Comparison of ENCODE assay signal across 10 cellular contexts in the genomic region with DNA sequence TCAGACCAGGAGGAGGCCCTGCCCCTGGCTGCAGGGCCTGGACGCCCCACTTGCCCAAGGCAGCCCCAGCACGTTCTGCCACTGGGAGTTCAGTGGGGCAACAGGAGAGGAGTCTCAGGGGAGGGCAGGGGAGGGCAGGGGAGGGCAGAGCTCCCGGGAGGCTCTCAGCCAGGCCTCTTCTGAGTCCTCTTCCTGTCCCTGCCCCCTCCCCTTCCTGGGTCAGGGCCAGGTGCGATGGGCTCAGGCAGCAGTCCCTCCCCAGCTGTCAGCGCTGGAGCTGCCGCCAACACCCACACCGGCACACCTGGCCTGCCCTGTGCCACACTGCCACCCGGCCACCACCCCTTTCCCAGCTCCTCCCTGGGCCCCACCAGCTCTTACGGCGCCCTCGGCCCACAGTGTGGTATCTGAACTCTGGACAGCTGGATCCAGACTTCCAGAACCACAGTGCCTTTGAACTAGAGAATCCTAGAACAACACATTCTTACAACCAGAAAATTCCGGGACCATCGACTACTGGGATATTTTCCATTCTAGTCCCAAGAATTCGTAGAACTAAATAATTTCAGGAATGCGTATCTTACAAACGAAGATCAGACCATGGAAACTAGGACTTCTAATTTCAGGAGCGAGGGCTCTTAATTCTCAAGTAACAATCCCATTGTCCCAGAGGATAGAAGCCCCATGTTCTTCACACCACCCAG. TPM values are rescaled to one million over a fixed set of nuclear protein-coding genes. Genes with fewer than 3 reads are reported as not detected.
DNase-seq lines count a peak whose midpoint lies in the region; ATAC-seq and TF ChIP-seq lines count a peak whose summit lies in the region.
"Had no signal": no experiment of that assay in that cellular context is flagged by ENCODE, and none has a peak within 500 bp of the region (broad histone marks: within the 10 kb centered on the region; RNA-seq: fewer than 3 reads in every experiment).

No MANE protein-coding gene starts in this region.

- no peak overlapping the region for H3K4me3 Mint-ChIP-seq in stimulated activated naive B cell treated with anti-CD40 and anti-IgM and Interleukin-4, amounts not matched to agents 10 μg/mL and 1 μg/mL and 100 μg/mL, for 72 hours

- H3K4me3 ChIP-seq in HUES64 (ENCODE audit: low read length) (no peak overlapping the region), RWPE2 (ENCODE audit: severe bottlenecking) (no peak overlapping the region), iPS-20b (ENCODE audit: low read length) (no peak overlapping the region)

- peaks cover 0 to 3% of the 10 kb centered on the region in 2 donors for H3K36me3 Mint-ChIP-seq in stimulated activated naive B cell treated with anti-CD40 and anti-IgM and Interleukin-4, amounts not matched to agents 10 μg/mL and 1 μg/mL and 100 μg/mL, for 72 hours

- H3K9me3 Mint-ChIP-seq in stimulated activated naive B cell treated with anti-CD40 and anti-IgM and Interleukin-4, amounts not matched to agents 10 μg/mL and 1 μg/mL and 100 μg/mL, for 72 hours, result no peaks in the 10 kb centered on the region

- H3K27ac Mint-ChIP-seq in stimulated activated naive B cell treated with anti-CD40 and anti-IgM and Interleukin-4, amounts not matched to agents 10 μg/mL and 1 μg/mL and 100 μg/mL, for 72 hours, result peak overlapping the region; percentile 65

- H3K4me1 ChIP-seq in HUES64 (ENCODE audit: insufficient read depth, low read length), result peaks cover 16% of the 10 kb centered on the region; the same call in 1 of the 2 replicates
- peaks cover 7% of the 10 kb centered on the region for H3K4me1 ChIP-seq in RWPE2 (ENCODE audit: insufficient read depth, poor library complexity, severe bottlenecking)
- H3K4me1 ChIP-seq in iPS-20b (ENCODE audit: insufficient read depth, low read length), result peaks cover 12% of the 10 kb centered on the region

- H3K36me3 ChIP-seq in HUES64 (ENCODE audit: insufficient read depth, low read length), result no peaks in the 10 kb centered on the region
- no peaks in the 10 kb centered on the region for H3K36me3 ChIP-seq in RWPE2 (ENCODE audit: low read depth)
- no peaks in the 10 kb centered on the region for H3K36me3 ChIP-seq in iPS-20b (ENCODE audit: insufficient read depth, low read depth, low read length)

- peaks cover 20 to 44% of the 10 kb centered on the region in 2 donors for H3K27me3 Mint-ChIP-seq in stimulated activated naive B cell treated with anti-CD40 and anti-IgM and Interleukin-4, amounts not matched to agents 10 μg/mL and 1 μg/mL and 100 μg/mL, for 72 hours

- H3K27ac ChIP-seq in HUES64 (ENCODE audit: low read depth, low read length) (peak overlapping the region; percentile 26; the same call in 1 of the 2 replicates), RWPE2 (ENCODE audit: poor library complexity, severe bottlenecking) (peak overlapping the region; percentile 39), iPS-20b (ENCODE audit: low read length) (peak overlapping the region; percentile 8)

- H3K27me3 ChIP-seq in HUES64 (ENCODE audit: insufficient read depth, low read length) (no peaks in the 10 kb centered on the region), RWPE2 (ENCODE audit: insufficient read depth, poor library complexity, severe bottlenecking) (no peaks in the 10 kb centered on the region), iPS-20b (ENCODE audit: insufficient read depth, low read length) (no peaks in the 10 kb centered on the region)

- no peak for TF ChIP-seq CTCF in RWPE2 (IDR thresholded peaks at IDR 0.05; ENCODE audit: poor library complexity, severe bottlenecking)

- H3K4me1 Mint-ChIP-seq in stimulated activated naive B cell treated with anti-CD40 and anti-IgM and Interleukin-4, amounts not matched to agents 10 μg/mL and 1 μg/mL and 100 μg/mL, for 72 hours, result peaks cover 34 to 44% of the 10 kb centered on the region in 2 donors

- ATAC-seq in RWPE2 (ENCODE audit: low read depth) (no peak), GM18867 (IDR thresholded peaks at IDR 0.05; ENCODE audit: unreplicated experiment) (no peak), HG02759 (IDR thresholded peaks at IDR 0.05; ENCODE audit: unreplicated experiment) (no peak)
- ATAC-seq in stimulated activated naive B cell treated with anti-CD40 and anti-IgM and Interleukin-4, amounts not matched to agents 10 μg/mL and 1 μg/mL and 100 μg/mL, for 72 hours (replicated peaks), result peak in 1 of 2 donors; percentile 37

- H3K9me3 ChIP-seq in HUES64 (ENCODE audit: insufficient read depth, low read depth, low read length), result peaks cover 2% of the 10 kb centered on the region; the same call in 1 of the 2 replicates
- H3K9me3 ChIP-seq in RWPE2 (ENCODE audit: severe bottlenecking), result no peaks in the 10 kb centered on the region
- no peaks in the 10 kb centered on the region for H3K9me3 ChIP-seq in iPS-20b (ENCODE audit: insufficient read depth, low read depth, low read length)

- no peak for DNase-seq in RWPE2 (ENCODE audit: low spot score)
- DNase-seq in stimulated activated naive B cell treated with anti-CD40 and anti-IgM and Interleukin-4, amounts not matched to agents 10 μg/mL and 1 μg/mL and 100 μg/mL, for 72 hours, result no peak
- no peak for DNase-seq in activated effector memory CD4-positive, alpha-beta T cell treated with Interleukin-2 at 50 U/mL for 16 hours
- no peak for DNase-seq in stimulated activated CD8-positive, alpha-beta memory T cell treated with anti-CD3 and anti-CD28 coated beads, Interleukin-4, amount 100 ng/mL, for 48 hours
- DNase-seq: activated T-cell treated with anti-CD3 and anti-CD28 coated beads for 4 hours, OCI-M1 had no signal

- 70% methylated on average over 17 of the region's 17 CpGs for WGBS in HUES64

- H3K9ac ChIP-seq in HUES64 (ENCODE audit: low read depth, low read length) (no peak overlapping the region), iPS-20b (ENCODE audit: low read depth, low read length) (no peak overlapping the region)

RNA-seq across cellular contexts. Expression of a gene that starts 21.8 kb away (rescaled TPM):
- 2,333 TPM for polyA plus RNA-seq in HUES64 (2013, experiment 1 of 2)
- 2,549 TPM for polyA plus RNA-seq in HUES64 (2013, experiment 2 of 2)

RNA-seq across cellular contexts. Expression of a gene that starts 52.1 kb away (rescaled TPM):
- polyA plus RNA-seq in HUES64 (2013, experiment 1 of 2), result 12.3 TPM
- polyA plus RNA-seq in HUES64 (2013, experiment 2 of 2), result 13.8 TPM

RNA-seq across cellular contexts. Expression of a gene that starts 52.9 kb away (rescaled TPM):
- polyA plus RNA-seq in HUES64 (2013, experiment 1 of 2), result 1.8 TPM
- 2.9 TPM for polyA plus RNA-seq in HUES64 (2013, experiment 2 of 2)
